In the genomic region with DNA sequence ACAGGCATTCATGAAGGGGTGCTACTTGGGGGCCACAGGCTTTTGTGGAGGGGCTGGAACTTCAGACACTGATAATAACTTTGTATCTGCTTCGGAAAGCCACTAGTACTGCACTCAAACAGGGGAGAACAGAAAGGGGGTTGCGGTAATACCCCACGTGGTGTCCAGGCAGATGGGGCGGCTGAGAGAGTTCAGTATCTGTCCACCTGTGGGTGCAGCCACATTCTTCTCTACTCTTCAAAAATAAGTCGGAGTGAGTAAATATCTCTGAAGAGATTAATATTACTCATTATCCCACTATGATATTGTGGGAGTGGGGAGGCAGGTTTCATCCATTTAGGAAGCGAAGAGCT, we compare ENCODE assay signal across 8 cellular contexts.
DNase-seq lines count a peak whose midpoint lies in the region; ATAC-seq and TF ChIP-seq lines count a peak whose summit lies in the region.

No MANE protein-coding gene starts in this region.

- H3K27me3 Mint-ChIP-seq in activated T-cell treated with anti-CD3 and anti-CD28 coated beads, Interleukin-2, amount 50 U/mL, for 24 hours, result no peaks in the 10 kb centered on the region
- peaks cover 1% of the 10 kb centered on the region for H3K27me3 Mint-ChIP-seq in activated T-helper 1 cell treated with anti-CD3 and anti-CD28 coated beads, Interleukin-12 subunit alpha, Interleukin-12 subunit beta, Interleukin-2, Interleukin-4 antibody, amounts not matched to agents 30 ng/mL and 10 ng/mL and 1 ng/mL, durations not matched to agents 14 hours and 24 hours and 36 hours (ENCODE audit: insufficient read depth)

- peaks cover 3% of the 10 kb centered on the region for H3K36me3 Mint-ChIP-seq in activated T-cell treated with anti-CD3 and anti-CD28 coated beads, Interleukin-2, amount 50 U/mL, for 24 hours (ENCODE audit: low read depth)
- no peaks in the 10 kb centered on the region for H3K36me3 Mint-ChIP-seq in activated T-helper 1 cell treated with anti-CD3 and anti-CD28 coated beads, Interleukin-12 subunit alpha, Interleukin-12 subunit beta, Interleukin-2, Interleukin-4 antibody, amounts not matched to agents 30 ng/mL and 10 ng/mL and 1 ng/mL, durations not matched to agents 14 hours and 24 hours and 36 hours (ENCODE audit: low read depth)

- intact Hi-C loops in activated T-helper 1 cell treated with anti-CD3 and anti-CD28 coated beads, Interleukin-12 subunit alpha, Interleukin-12 subunit beta, Interleukin-2, Interleukin-4 antibody, amounts not matched to agents 30 ng/mL and 10 ng/mL and 1 ng/mL, durations not matched to agents 14 hours and 24 hours and 36 hours (cut with micrococcal nuclease), result loop anchor here (5.0 to 10.0 kb wide), 4 partner anchors 218 to 1224 kb away; partner anchors contain the start of genes TMEM167A, XRCC4 and ZCCHC9

- peak overlapping the region; percentile 83 for H4K8ac ChIP-seq in mesenchymal stem cell (ENCODE audit: low read length)

- H2BK5ac ChIP-seq in mesenchymal stem cell (ENCODE audit: low read depth, low read length, poor library complexity, severe bottlenecking), result no peak overlapping the region

- H4K91ac ChIP-seq in mesenchymal stem cell (ENCODE audit: low read length), result peak overlapping the region; percentile 63

- no peak overlapping the region for H2AFZ ChIP-seq in mesenchymal stem cell (ENCODE audit: low read depth, low read length)

- peak overlapping the region in 1 of 2 experiments; percentile 46 for H3K23ac ChIP-seq in mesenchymal stem cell (ENCODE audit: low read length in 2 of 2)

- peak overlapping the region; percentile 75 for H3K4me3 Mint-ChIP-seq in activated T-cell treated with anti-CD3 and anti-CD28 coated beads, Interleukin-2, amount 50 U/mL, for 24 hours
- H3K4me3 Mint-ChIP-seq in activated T-helper 1 cell treated with anti-CD3 and anti-CD28 coated beads, Interleukin-12 subunit alpha, Interleukin-12 subunit beta, Interleukin-2, Interleukin-4 antibody, amounts not matched to agents 30 ng/mL and 10 ng/mL and 1 ng/mL, durations not matched to agents 14 hours and 24 hours and 36 hours, result peak overlapping the region; percentile 79

- no peaks in the 10 kb centered on the region for H3K9me3 Mint-ChIP-seq in activated T-cell treated with anti-CD3 and anti-CD28 coated beads, Interleukin-2, amount 50 U/mL, for 24 hours
- H3K9me3 Mint-ChIP-seq in activated T-helper 1 cell treated with anti-CD3 and anti-CD28 coated beads, Interleukin-12 subunit alpha, Interleukin-12 subunit beta, Interleukin-2, Interleukin-4 antibody, amounts not matched to agents 30 ng/mL and 10 ng/mL and 1 ng/mL, durations not matched to agents 14 hours and 24 hours and 36 hours, result no peaks in the 10 kb centered on the region

- no peaks in the 10 kb centered on the region for H3K9me3 ChIP-seq in mesenchymal stem cell (ENCODE audit: control insufficient read depth, low read length)
- H3K9me3 ChIP-seq in tibial nerve, result no peaks in the 10 kb centered on the region

- no peak for DNase-seq in activated T-cell treated with anti-CD3 and anti-CD28 coated beads, Interleukin-2, amount 50 U/mL, for 24 hours
- DNase-seq in activated T-cell treated with anti-CD3 and anti-CD28 coated beads, Interleukin-2, amount 50 U/mL, for 1 hour, result no peak
- DNase-seq in activated T-helper 1 cell treated with anti-CD3 and anti-CD28 coated beads, Interleukin-12 subunit alpha, Interleukin-12 subunit beta, Interleukin-2, Interleukin-4 antibody, amounts not matched to agents 30 ng/mL and 10 ng/mL and 1 ng/mL, durations not matched to agents 14 hours and 24 hours and 36 hours (ENCODE audit: low spot score), result no peak
- DNase-seq in mesenchymal stem cell (no peak), tibial nerve (ENCODE audit: low spot score in 2 of 2) (no peak), glomerular visceral epithelial cell (ENCODE audit: extremely low spot score) (no peak)

- H3K4me1 ChIP-seq in mesenchymal stem cell (ENCODE audit: control insufficient read depth, insufficient read depth, low read depth, low read length) (peaks cover 19% of the 10 kb centered on the region), tibial nerve (peaks cover 0 to 90% (median 27%) of the 10 kb centered on the region in 4 donors)

- peak overlapping the region; percentile 73 for H3K27ac ChIP-seq in mesenchymal stem cell (ENCODE audit: low read length, poor library complexity, severe bottlenecking)
- peak overlapping the region; percentile 77 to 93 (median 84) for H3K27ac ChIP-seq in tibial nerve

- H3K14ac ChIP-seq in mesenchymal stem cell (ENCODE audit: low read length in 2 of 2), result no peak overlapping the region

- peak overlapping the region; percentile 77 for H2BK15ac ChIP-seq in mesenchymal stem cell (ENCODE audit: low read depth, poor library complexity, severe bottlenecking)

- WGBS in mesenchymal stem cell, result 41% methylated on average over 3 of the region's 6 CpGs
- 56 to 57% methylated on average over 6 of the region's 6 CpGs for WGBS in tibial nerve, 2 donors

- H2BK120ac ChIP-seq in mesenchymal stem cell (ENCODE audit: low read depth, low read length), result peak overlapping the region; percentile 71

- peak overlapping the region; percentile 83 for H3K27ac Mint-ChIP-seq in activated T-cell treated with anti-CD3 and anti-CD28 coated beads, Interleukin-2, amount 50 U/mL, for 24 hours
- peak overlapping the region; percentile 78 for H3K27ac Mint-ChIP-seq in activated T-helper 1 cell treated with anti-CD3 and anti-CD28 coated beads, Interleukin-12 subunit alpha, Interleukin-12 subunit beta, Interleukin-2, Interleukin-4 antibody, amounts not matched to agents 30 ng/mL and 10 ng/mL and 1 ng/mL, durations not matched to agents 14 hours and 24 hours and 36 hours

- no peaks in the 10 kb centered on the region for H3K79me1 ChIP-seq in mesenchymal stem cell (replicated peaks; ENCODE audit: low read length, poor library complexity, severe bottlenecking)

- no peak overlapping the region for H3K4me2 ChIP-seq in mesenchymal stem cell (ENCODE audit: low read length, poor library complexity, severe bottlenecking)

- H3K18ac ChIP-seq in mesenchymal stem cell (ENCODE audit: low read depth in 1 of 2, low read length in 2 of 2), result peak overlapping the region; percentile 71 to 95

- TF ChIP-seq CTCF in tibial nerve (IDR thresholded peaks at IDR 0.05), result no peak

- H3K4me3 ChIP-seq in mesenchymal stem cell (ENCODE audit: insufficient read depth in 1 of 2, low read depth in 1 of 2, low read length in 2 of 2) (peak overlapping the region in 1 of 2 experiments; percentile 75), tibial nerve (peak overlapping the region; percentile 9 to 63 (median 48))

- H3K27me3 ChIP-seq in mesenchymal stem cell (ENCODE audit: control insufficient read depth in 1 of 2, insufficient read depth in 1 of 2, low read length in 2 of 2) (no peaks in the 10 kb centered on the region), tibial nerve (no peaks in the 10 kb centered on the region)

- peak overlapping the region in 1 of 2 experiments; percentile 60 for H3K4ac ChIP-seq in mesenchymal stem cell (ENCODE audit: low read depth in 1 of 2, low read length in 2 of 2)

- H3K36me3 ChIP-seq in mesenchymal stem cell (ENCODE audit: control insufficient read depth in 1 of 2, insufficient read depth in 2 of 2, low read depth in 1 of 2, low read length in 2 of 2) (no peaks in the 10 kb centered on the region), tibial nerve (no peaks in the 10 kb centered on the region)

- no peak for ATAC-seq in HG02763 (IDR thresholded peaks at IDR 0.05; ENCODE audit: unreplicated experiment)
- ATAC-seq in GM18867 (IDR thresholded peaks at IDR 0.05; ENCODE audit: unreplicated experiment), result no peak

- H3K4me1 Mint-ChIP-seq in activated T-cell treated with anti-CD3 and anti-CD28 coated beads, Interleukin-2, amount 50 U/mL, for 24 hours (ENCODE audit: low read depth), result peaks cover 40% of the 10 kb centered on the region
- H3K4me1 Mint-ChIP-seq in activated T-helper 1 cell treated with anti-CD3 and anti-CD28 coated beads, Interleukin-12 subunit alpha, Interleukin-12 subunit beta, Interleukin-2, Interleukin-4 antibody, amounts not matched to agents 30 ng/mL and 10 ng/mL and 1 ng/mL, durations not matched to agents 14 hours and 24 hours and 36 hours (ENCODE audit: low read depth), result peaks cover 47% of the 10 kb centered on the region

- peak overlapping the region; percentile 73 for H3K9ac ChIP-seq in mesenchymal stem cell (ENCODE audit: low read length)

- peak overlapping the region; percentile 57 for H2AK5ac ChIP-seq in mesenchymal stem cell (ENCODE audit: low read length, severe bottlenecking)

- no peak for TF ChIP-seq EP300 in tibial nerve (IDR thresholded peaks at IDR 0.05)

- no peak for TF ChIP-seq POLR2A in tibial nerve (IDR thresholded peaks at IDR 0.05)

- peak overlapping the region; percentile 9 to 51 for H2BK12ac ChIP-seq in mesenchymal stem cell (ENCODE audit: low read length in 2 of 2)
